Comparison of ENCODE assay signal across 13 cellular contexts in genomic region chr9:72954431-72955420, GRCh38. TPM values are rescaled to one million over a fixed set of nuclear protein-coding genes. Genes with fewer than 3 reads are reported as not detected.
DNase-seq lines count a peak whose midpoint lies in the region; ATAC-seq, FAIRE-seq and TF ChIP-seq lines count a peak whose summit lies in the region.
"Had no signal": no experiment of that assay in that cellular context is flagged by ENCODE, and none has a peak within 500 bp of the region (broad histone marks: within the 10 kb centered on the region; RNA-seq: fewer than 3 reads in every experiment).

No MANE protein-coding gene starts in this region.

- H3K79me2 ChIP-seq in neural progenitor cell (ENCODE audit: low read depth) = no peaks in the 10 kb centered on the region

- no peaks in the 10 kb centered on the region for H3K9me3 ChIP-seq in body of pancreas
- no peaks in the 10 kb centered on the region for H3K9me3 ChIP-seq in transverse colon
- no peaks in the 10 kb centered on the region for H3K9me3 ChIP-seq in neural progenitor cell (ENCODE audit: low read depth)

- TF ChIP-seq CTCF in body of pancreas (IDR thresholded peaks at IDR 0.05) (no peak), transverse colon (IDR thresholded peaks at IDR 0.05) (no peak), brain microvascular endothelial cell (IDR thresholded peaks at IDR 0.05; ENCODE audit: low read depth, low read length, missing control alignments) (no peak), neural progenitor cell (IDR thresholded peaks at IDR 0.05) (no peak)

- H3K4me2 ChIP-seq in neural progenitor cell = no peak overlapping the region

- H3K27me3 Mint-ChIP-seq in neural progenitor cell (ENCODE audit: insufficient read depth, low read depth) = no peaks in the 10 kb centered on the region

- in situ Hi-C loops in transverse colon (cut with MboI; ENCODE audit: low pct_ligation_motif_present in 1 of 4, low pct_unique_long_range_greater_than_20kb in 1 of 4, low sequenced_read_pairs in 3 of 4) = no loop called here
- in situ Hi-C loops in brain microvascular endothelial cell (cut with HindIII; ENCODE audit: low pct_ligation_motif_present, low sequenced_read_pairs) = no loop called here

- ATAC-seq in body of pancreas (no peak), left lobe of liver (peak; percentile 17)

- H3K36me3 ChIP-seq in body of pancreas (replicated peaks in 1 of 2; ENCODE audit: insufficient read depth in 1 of 2, low read depth in 2 of 2) (no peaks in the 10 kb centered on the region), transverse colon (no peaks in the 10 kb centered on the region), brain microvascular endothelial cell (replicated peaks) (no peaks in the 10 kb centered on the region), neural progenitor cell (no peaks in the 10 kb centered on the region)
- H3K36me3 ChIP-seq: WERI-Rb-1 had no signal

- peaks cover 5% of the 10 kb centered on the region for H3K4me1 Mint-ChIP-seq in neural progenitor cell

- H3K27ac ChIP-seq in body of pancreas (peak overlapping the region; percentile 74 to 89 (median 80)), transverse colon (peak overlapping the region; percentile 69 to 85 (median 83)), brain microvascular endothelial cell (no peak overlapping the region), neural progenitor cell (no peak overlapping the region)
- H3K27ac ChIP-seq: WERI-Rb-1 had no signal

- no peak overlapping the region for H2AFZ ChIP-seq in neural progenitor cell (replicated peaks)

- H3K27me3 ChIP-seq in body of pancreas (no peaks in the 10 kb centered on the region), transverse colon (no peaks in the 10 kb centered on the region), brain microvascular endothelial cell (replicated peaks) (no peaks in the 10 kb centered on the region), neural progenitor cell (no peaks in the 10 kb centered on the region)

- H3K27ac Mint-ChIP-seq in neural progenitor cell = no peak overlapping the region

- no peaks in the 10 kb centered on the region for H4K20me1 ChIP-seq in neural progenitor cell (ENCODE audit: low read depth)

- DNase-seq in NCI-H1417 (lab: John Stamatoyannopoulos, UW) = peak; percentile 4 to 94 (median 68)
- peak; percentile 33 to 60 (median 43) for DNase-seq in body of pancreas
- peak; percentile 52 for DNase-seq in left lobe of liver (ENCODE audit: low spot score)
- DNase-seq in transverse colon = peak; percentile 29
- no peak for DNase-seq in brain microvascular endothelial cell
- no peak for DNase-seq in NCI-H82 treated with DMSO at 0.1 percent for 48 hours (lab: John Stamatoyannopoulos, UW; ENCODE audit: unreplicated experiment)
- DNase-seq in neural progenitor cell (ENCODE audit: low spot score) = no peak
- no peak for DNase-seq in GM19239 (ENCODE audit: insufficient read length, low spot score)
- DNase-seq: DMS79, NCI-H2171, retina, RPMI8226, WERI-Rb-1 had no signal

- TF ChIP-seq POLR2A in body of pancreas (IDR thresholded peaks at IDR 0.05) (no peak), transverse colon (IDR thresholded peaks at IDR 0.05) (no peak)

- TF ChIP-seq EP300 in transverse colon (IDR thresholded peaks at IDR 0.05; ENCODE audit: low read depth) = no peak

- H3K9ac ChIP-seq in neural progenitor cell = no peak overlapping the region

- H3K9me3 Mint-ChIP-seq in neural progenitor cell = no peaks in the 10 kb centered on the region

- WGBS in body of pancreas, 2 donors = 38 to 41% methylated on average over 6 of the region's 6 CpGs
- WGBS in transverse colon (ENCODE audit: low coverage in 1 of 2), 2 donors = 32 to 34% methylated on average over 6 of the region's 6 CpGs

- intact Hi-C loops in body of pancreas (cut with DNase I) (no loop called here), transverse colon (cut with DNase I; ENCODE audit: low total_unique reads) (no loop called here)

- no peak for FAIRE-seq in GM19239 (lab: Jason Lieb, UNC)

- H3K4me3 Mint-ChIP-seq in neural progenitor cell = no peak overlapping the region

- no peak overlapping the region for H3K4me3 ChIP-seq in body of pancreas
- no peak overlapping the region for H3K4me3 ChIP-seq in transverse colon
- no peak overlapping the region for H3K4me3 ChIP-seq in brain microvascular endothelial cell (ENCODE audit: low read depth, low read length)
- H3K4me3 ChIP-seq in neural progenitor cell = no peak overlapping the region

- no peaks in the 10 kb centered on the region for H3F3A ChIP-seq in neural progenitor cell (ENCODE audit: low read depth)

- no peaks in the 10 kb centered on the region for H3K36me3 Mint-ChIP-seq in neural progenitor cell

- H3K4me1 ChIP-seq in body of pancreas = peaks cover 29% of the 10 kb centered on the region
- peaks cover 11 to 44% (median 32%) of the 10 kb centered on the region in 4 donors for H3K4me1 ChIP-seq in transverse colon
- no peaks in the 10 kb centered on the region for H3K4me1 ChIP-seq in neural progenitor cell

RNA-seq across cellular contexts. Expression of gene ALDH1A1, which starts 1.9 kb away (rescaled TPM):
- total RNA-seq in body of pancreas (100 to 1,000 TPM in 1 of 2 donors, 10 to 100 TPM in 1; 87.7 to 184 TPM), left lobe of liver (527 TPM), transverse colon (100 to 1,000 TPM in 3 of 4 donors, 10 to 100 TPM in 1; 76.3 to 566 (median 288) TPM), neural progenitor cell (ENCODE audit: low replicate concordance) (not detected in 2 replicates)

Comparison
In these comparisons a context has a peak if more than half of its experiments do, and no peak if none do; other contexts are left out.
1. DNase-seq: peak in NCI-H1417 (3 of 3), body of pancreas (4 of 4), left lobe of liver (single experiment) and transverse colon (single experiment); none in brain microvascular endothelial cell (single experiment), NCI-H82 treated with DMSO at 0.1 percent for 48 hours (single experiment), neural progenitor cell (single experiment) and GM19239 (single experiment).
2. H3K27ac ChIP-seq: peak in body of pancreas (4 of 4) and transverse colon (4 of 4); none in brain microvascular endothelial cell (single experiment) and neural progenitor cell (single experiment).
3. RNA of gene ALDH1A1, which starts 1.9 kb away (total RNA-seq): 527 TPM in left lobe of liver (single experiment), 76.3 to 566 TPM in transverse colon and 87.7 to 184 TPM in body of pancreas; not detected in neural progenitor cell; every median in the first group is over 10 times any median in the second.